13 cellular contexts compared by ENCODE assay signal in genomic region chr6:26296857-26297648, GRCh38.
DNase-seq lines count a peak whose midpoint lies in the region; ATAC-seq, FAIRE-seq and TF ChIP-seq lines count a peak whose summit lies in the region.
"Had no signal": no experiment of that assay in that cellular context is flagged by ENCODE, and none has a peak within 500 bp of the region (broad histone marks: within the 10 kb centered on the region; RNA-seq: fewer than 3 reads in every experiment).

No MANE protein-coding gene starts in this region.

- no peak for ATAC-seq in left lung
- ATAC-seq: natural killer cell treated with Interleukin-12 subunit alpha and Interleukin-12 subunit beta and Interleukin-15 and Interleukin-18, amount 100 ng/mL, for 72 hours had no signal

- H3K9me3 Mint-ChIP-seq in dendritic cell treated with granulocyte-macrophage colony-stimulating factor and Interleukin-4, amounts not matched to agents 40 ng/mL and 50 ng/mL, for 4 days: no peaks in the 10 kb centered on the region
- H3K9me3 Mint-ChIP-seq: activated B cell treated with CpG ODN at 0.5 μM for 24 hours; CD4-positive, alpha-beta T cell; natural killer cell treated with Interleukin-12 subunit alpha and Interleukin-12 subunit beta and Interleukin-15 and Interleukin-18, amount 100 ng/mL, for 72 hours had no signal

- no peaks in the 10 kb centered on the region for H3K36me3 ChIP-seq in left lung
- H3K36me3 ChIP-seq: left ventricle myocardium inferior had no signal

- H3K27me3 ChIP-seq in left lung: peaks cover 2 to 37% of the 10 kb centered on the region in 2 donors

- DNase-seq in HCEC 1CT (peak; percentile 69), RCC 7860 (ENCODE audit: low spot score) (peak; percentile 86), renal cortical epithelial cell (ENCODE audit: low read depth) (peak; percentile 86), ureter (ENCODE audit: low spot score) (no peak), amniotic stem cell (lab: John Stamatoyannopoulos, UW) (no peak), left lung (no peak)
- DNase-seq: activated B cell treated with CpG ODN at 0.5 μM for 24 hours; CD4-positive, alpha-beta T cell; left ventricle myocardium inferior; SIG-M5 had no signal

- H3K27ac ChIP-seq in left lung: no peak overlapping the region
- H3K27ac ChIP-seq: left ventricle myocardium inferior, skin epidermis had no signal

- H3K4me1 Mint-ChIP-seq in dendritic cell treated with granulocyte-macrophage colony-stimulating factor and Interleukin-4, amounts not matched to agents 40 ng/mL and 50 ng/mL, for 4 days (ENCODE audit: low read depth): peaks cover 22% of the 10 kb centered on the region

- intact Hi-C loops in dendritic cell treated with granulocyte-macrophage colony-stimulating factor and Interleukin-4, amounts not matched to agents 40 ng/mL and 50 ng/mL, for 4 days (cut with micrococcal nuclease): no loop called here
- intact Hi-C loops in left lung (cut with DNase I): no loop called here

- no peaks in the 10 kb centered on the region for H3K36me3 Mint-ChIP-seq in dendritic cell treated with granulocyte-macrophage colony-stimulating factor and Interleukin-4, amounts not matched to agents 40 ng/mL and 50 ng/mL, for 4 days (ENCODE audit: low read depth)
- H3K36me3 Mint-ChIP-seq: natural killer cell treated with Interleukin-12 subunit alpha and Interleukin-12 subunit beta and Interleukin-15 and Interleukin-18, amount 100 ng/mL, for 72 hours had no signal

- H3K9me3 ChIP-seq in left lung: no peaks in the 10 kb centered on the region
- H3K9me3 ChIP-seq: left ventricle myocardium inferior had no signal

- peak overlapping the region; percentile 3 for H3K27ac Mint-ChIP-seq in dendritic cell treated with granulocyte-macrophage colony-stimulating factor and Interleukin-4, amounts not matched to agents 40 ng/mL and 50 ng/mL, for 4 days
- H3K27ac Mint-ChIP-seq: activated B cell treated with CpG ODN at 0.5 μM for 24 hours; CD4-positive, alpha-beta T cell; natural killer cell treated with Interleukin-12 subunit alpha and Interleukin-12 subunit beta and Interleukin-15 and Interleukin-18, amount 100 ng/mL, for 72 hours had no signal

- peak; percentile 76 for FAIRE-seq in RCC 7860 (lab: Jason Lieb, UNC)

- H3K4me3 Mint-ChIP-seq in dendritic cell treated with granulocyte-macrophage colony-stimulating factor and Interleukin-4, amounts not matched to agents 40 ng/mL and 50 ng/mL, for 4 days: no peak overlapping the region
- H3K4me3 Mint-ChIP-seq: activated B cell treated with CpG ODN at 0.5 μM for 24 hours; CD4-positive, alpha-beta T cell; natural killer cell treated with Interleukin-12 subunit alpha and Interleukin-12 subunit beta and Interleukin-15 and Interleukin-18, amount 100 ng/mL, for 72 hours had no signal

- H3K4me3 ChIP-seq in left lung: no peak overlapping the region
- H3K4me3 ChIP-seq: left ventricle myocardium inferior, skin epidermis had no signal

- peaks cover 0 to 6% of the 10 kb centered on the region in 2 donors for H3K4me1 ChIP-seq in left lung
- H3K4me1 ChIP-seq: left ventricle myocardium inferior had no signal

- H3K27me3 Mint-ChIP-seq in dendritic cell treated with granulocyte-macrophage colony-stimulating factor and Interleukin-4, amounts not matched to agents 40 ng/mL and 50 ng/mL, for 4 days: peaks cover 3% of the 10 kb centered on the region
- H3K27me3 Mint-ChIP-seq: CD4-positive, alpha-beta T cell had no signal

- TF ChIP-seq CTCF in left lung (IDR thresholded peaks at IDR 0.05): no peak

Comparison
In these comparisons a context has a peak if more than half of its experiments do, and no peak if none do; other contexts are left out.
1. DNase-seq: peak in HCEC 1CT (single experiment), RCC 7860 (single experiment) and renal cortical epithelial cell (single experiment); none in ureter (single experiment), amniotic stem cell (single experiment) and left lung (0 of 2).